1 cellular context compared by ENCODE assay signal in the genomic region with DNA sequence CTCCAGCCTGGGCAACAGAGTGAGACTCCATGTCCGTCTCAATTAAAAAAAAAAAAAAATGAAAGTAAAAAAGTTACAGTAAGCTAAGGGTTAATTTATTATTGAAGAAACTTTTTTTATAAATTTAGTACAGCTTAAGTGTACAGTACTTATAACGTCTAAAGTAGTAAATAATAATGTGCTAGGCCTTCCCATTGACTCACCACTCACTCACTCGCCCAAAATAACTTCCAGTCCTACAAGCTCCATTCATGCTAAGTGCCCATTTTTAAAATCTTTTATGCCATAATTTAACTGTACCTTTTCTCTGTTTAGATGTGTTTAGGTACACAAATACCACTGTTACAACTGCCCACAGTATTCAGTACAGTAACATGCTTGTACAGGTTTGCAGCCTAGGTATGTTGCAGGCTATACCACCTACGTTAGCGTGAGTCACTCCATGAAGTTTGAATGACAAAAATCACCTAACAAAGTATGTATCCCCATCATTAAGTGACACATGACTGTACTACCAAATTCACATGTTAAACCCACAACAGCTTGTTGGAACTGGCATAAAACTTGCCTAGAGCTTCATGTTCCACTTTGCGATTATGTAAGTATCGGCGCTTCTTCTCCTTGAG.
TF ChIP-seq lines count a peak whose summit lies in the region.

No MANE protein-coding gene starts in this region.

TF ChIP-seq in SK-N-SH treated with all-trans-retinoic acid at 6 μM for 48 hours, 23 proteins besides CTCF, POLR2A, EP300 and RAD21 (continued from another document):
- TF ChIP-seq, protein P1, sequence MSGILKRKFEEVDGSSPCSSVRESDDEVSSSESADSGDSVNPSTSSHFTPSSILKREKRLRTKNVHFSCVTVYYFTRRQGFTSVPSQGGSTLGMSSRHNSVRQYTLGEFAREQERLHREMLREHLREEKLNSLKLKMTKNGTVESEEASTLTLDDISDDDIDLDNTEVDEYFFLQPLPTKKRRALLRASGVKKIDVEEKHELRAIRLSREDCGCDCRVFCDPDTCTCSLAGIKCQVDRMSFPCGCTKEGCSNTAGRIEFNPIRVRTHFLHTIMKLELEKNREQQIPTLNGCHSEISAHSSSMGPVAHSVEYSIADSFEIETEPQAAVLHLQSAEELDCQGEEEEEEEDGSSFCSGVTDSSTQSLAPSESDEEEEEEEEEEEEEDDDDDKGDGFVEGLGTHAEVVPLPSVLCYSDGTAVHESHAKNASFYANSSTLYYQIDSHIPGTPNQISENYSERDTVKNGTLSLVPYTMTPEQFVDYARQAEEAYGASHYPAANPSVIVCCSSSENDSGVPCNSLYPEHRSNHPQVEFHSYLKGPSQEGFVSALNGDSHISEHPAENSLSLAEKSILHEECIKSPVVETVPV (CRISPR knock-in tag; IDR thresholded peaks at IDR 0.05): no peak
- TF ChIP-seq RARB (CRISPR knock-in tag; IDR thresholded peaks at IDR 0.05) (no peak), ZFP3 (CRISPR knock-in tag; IDR thresholded peaks at IDR 0.05) (no peak), PPARA (CRISPR knock-in tag; IDR thresholded peaks at IDR 0.05; ENCODE audit: borderline replicate concordance) (no peak), ESRRG (CRISPR knock-in tag; IDR thresholded peaks at IDR 0.05) (no peak), ARNTL (CRISPR knock-in tag; IDR thresholded peaks at IDR 0.05; ENCODE audit: borderline replicate concordance, low read depth) (no peak), TCF4 (CRISPR knock-in tag; IDR thresholded peaks at IDR 0.05; ENCODE audit: borderline replicate concordance) (no peak), CSDC2 (CRISPR knock-in tag; IDR thresholded peaks at IDR 0.05) (no peak), ZNF8 (CRISPR knock-in tag; IDR thresholded peaks at IDR 0.05) (no peak), ZNF565 (CRISPR knock-in tag; conservative IDR thresholded peaks at IDR 0.05; ENCODE audit: low read depth) (no peak), GLIS3 (CRISPR knock-in tag; IDR thresholded peaks at IDR 0.05) (no peak)
- TF ChIP-seq, protein P2, sequence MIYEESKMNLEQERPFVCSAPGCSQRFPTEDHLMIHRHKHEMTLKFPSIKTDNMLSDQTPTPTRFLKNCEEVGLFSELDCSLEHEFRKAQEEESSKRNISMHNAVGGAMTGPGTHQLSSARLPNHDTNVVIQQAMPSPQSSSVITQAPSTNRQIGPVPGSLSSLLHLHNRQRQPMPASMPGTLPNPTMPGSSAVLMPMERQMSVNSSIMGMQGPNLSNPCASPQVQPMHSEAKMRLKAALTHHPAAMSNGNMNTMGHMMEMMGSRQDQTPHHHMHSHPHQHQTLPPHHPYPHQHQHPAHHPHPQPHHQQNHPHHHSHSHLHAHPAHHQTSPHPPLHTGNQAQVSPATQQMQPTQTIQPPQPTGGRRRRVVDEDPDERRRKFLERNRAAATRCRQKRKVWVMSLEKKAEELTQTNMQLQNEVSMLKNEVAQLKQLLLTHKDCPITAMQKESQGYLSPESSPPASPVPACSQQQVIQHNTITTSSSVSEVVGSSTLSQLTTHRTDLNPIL (CRISPR knock-in tag; IDR thresholded peaks at IDR 0.05; ENCODE audit: low read depth): no peak
- TF ChIP-seq, protein P3, sequence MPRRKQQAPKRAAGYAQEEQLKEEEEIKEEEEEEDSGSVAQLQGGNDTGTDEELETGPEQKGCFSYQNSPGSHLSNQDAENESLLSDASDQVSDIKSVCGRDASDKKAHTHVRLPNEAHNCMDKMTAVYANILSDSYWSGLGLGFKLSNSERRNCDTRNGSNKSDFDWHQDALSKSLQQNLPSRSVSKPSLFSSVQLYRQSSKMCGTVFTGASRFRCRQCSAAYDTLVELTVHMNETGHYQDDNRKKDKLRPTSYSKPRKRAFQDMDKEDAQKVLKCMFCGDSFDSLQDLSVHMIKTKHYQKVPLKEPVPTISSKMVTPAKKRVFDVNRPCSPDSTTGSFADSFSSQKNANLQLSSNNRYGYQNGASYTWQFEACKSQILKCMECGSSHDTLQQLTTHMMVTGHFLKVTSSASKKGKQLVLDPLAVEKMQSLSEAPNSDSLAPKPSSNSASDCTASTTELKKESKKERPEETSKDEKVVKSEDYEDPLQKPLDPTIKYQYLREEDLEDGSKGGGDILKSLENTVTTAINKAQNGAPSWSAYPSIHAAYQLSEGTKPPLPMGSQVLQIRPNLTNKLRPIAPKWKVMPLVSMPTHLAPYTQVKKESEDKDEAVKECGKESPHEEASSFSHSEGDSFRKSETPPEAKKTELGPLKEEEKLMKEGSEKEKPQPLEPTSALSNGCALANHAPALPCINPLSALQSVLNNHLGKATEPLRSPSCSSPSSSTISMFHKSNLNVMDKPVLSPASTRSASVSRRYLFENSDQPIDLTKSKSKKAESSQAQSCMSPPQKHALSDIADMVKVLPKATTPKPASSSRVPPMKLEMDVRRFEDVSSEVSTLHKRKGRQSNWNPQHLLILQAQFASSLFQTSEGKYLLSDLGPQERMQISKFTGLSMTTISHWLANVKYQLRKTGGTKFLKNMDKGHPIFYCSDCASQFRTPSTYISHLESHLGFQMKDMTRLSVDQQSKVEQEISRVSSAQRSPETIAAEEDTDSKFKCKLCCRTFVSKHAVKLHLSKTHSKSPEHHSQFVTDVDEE (CRISPR knock-in tag; IDR thresholded peaks at IDR 0.05): no peak
